ENCODE assay signal across 12 cellular contexts in genomic region chr21:41951876-41952567, GRCh38. TPM values are rescaled to one million over a fixed set of nuclear protein-coding genes. Genes with fewer than 3 reads are reported as not detected.
DNase-seq lines count a peak whose midpoint lies in the region; ATAC-seq and TF ChIP-seq lines count a peak whose summit lies in the region.
"Had no signal": no experiment of that assay in that cellular context is flagged by ENCODE, and none has a peak within 500 bp of the region (broad histone marks: within the 10 kb centered on the region; RNA-seq: fewer than 3 reads in every experiment).

No MANE protein-coding gene starts in this region.

- intact Hi-C loops in Calu3 (cut with micrococcal nuclease; ENCODE audit: unreplicated experiment): no loop called here
- intact Hi-C loops in sigmoid colon (cut with DNase I): loop anchor here (2.0 kb wide), 2 partner anchors 21 to 73 kb away; partner anchors contain the start of gene PRDM15
- intact Hi-C loops in OCI-LY7 (cut with micrococcal nuclease; ENCODE audit: unreplicated experiment): no loop called here

- no peaks in the 10 kb centered on the region for H3K27me3 Mint-ChIP-seq in Calu3 (ENCODE audit: unreplicated experiment)

- CTCF ChIA-PET in Calu3 (lab: Charles Lee) (interaction anchor here (0.9 kb wide), 1 partner anchor 168 kb away, joined by 3 read pairs; no protein-coding TSS in a partner anchor), OCI-LY7 (lab: Charles Lee; ENCODE audit: unreplicated experiment) (no interaction called here)

- H3K9me3 ChIP-seq in SJCRH30 (replicated peaks) (0 out of 2 replicates have a peak, but pooled peaks cover 3% of the 10 kb centered on the region), esophagus (ENCODE audit: control insufficient read depth in 2 of 2, insufficient read depth in 1 of 2, low read depth in 1 of 2, low read length in 1 of 2) (no peaks in the 10 kb centered on the region), sigmoid colon (no peaks in the 10 kb centered on the region), OCI-LY7 (ENCODE audit: low read length) (no peaks in the 10 kb centered on the region), Peyer's patch (no peaks in the 10 kb centered on the region)

- H3K4me2 ChIP-seq in OCI-LY7 (ENCODE audit: low read length): no peak overlapping the region

- H3K4me1 ChIP-seq in SJCRH30 (peaks cover 5% of the 10 kb centered on the region), esophagus (ENCODE audit: control insufficient read depth in 2 of 2, insufficient read depth in 2 of 2, low read length in 1 of 2) (peaks cover 13 to 28% of the 10 kb centered on the region in 2 donors), sigmoid colon (peaks cover 0 to 62% (median 45%) of the 10 kb centered on the region in 4 donors), OCI-LY7 (ENCODE audit: insufficient read depth, low read length, poor library complexity, severe bottlenecking) (peaks cover 14% of the 10 kb centered on the region), Peyer's patch (peaks cover 0 to 24% (median 6%) of the 10 kb centered on the region in 4 donors)

- H3K27me3 ChIP-seq in SJCRH30: no peaks in the 10 kb centered on the region
- no peaks in the 10 kb centered on the region for H3K27me3 ChIP-seq in esophagus (ENCODE audit: control insufficient read depth in 1 of 2, insufficient read depth in 2 of 2, low read length in 2 of 2)
- no peaks in the 10 kb centered on the region for H3K27me3 ChIP-seq in sigmoid colon
- no peaks in the 10 kb centered on the region for H3K27me3 ChIP-seq in Peyer's patch

- ATAC-seq in HG03095 (IDR thresholded peaks at IDR 0.05; ENCODE audit: unreplicated experiment) (no peak), left lobe of liver (no peak)

- BruUV-seq in Calu3 (replicated peaks; lab: Mats Ljungman, UMichigan) (TSS peak; percentile 52), OCI-LY7 (replicated peaks; lab: Mats Ljungman, UMichigan) (no TSS peak)

- DNase-seq in Calu3 (no peak), SJCRH30 (no peak), sigmoid colon (no peak), OCI-LY7 (ENCODE audit: low spot score) (no peak), Peyer's patch (no peak), left lobe of liver (ENCODE audit: low spot score) (no peak)
- DNase-seq: NCI-H2081 treated with DMSO at 0.1 percent for 48 hours, T1000 had no signal

- H3K27ac Mint-ChIP-seq in Calu3 (ENCODE audit: unreplicated experiment): no peak overlapping the region

- no peaks in the 10 kb centered on the region for H3K9me3 Mint-ChIP-seq in Calu3 (ENCODE audit: low read depth, unreplicated experiment)
- H3K9me3 Mint-ChIP-seq: central memory CD8-positive, alpha-beta T cell had no signal

- H3K9me2 ChIP-seq in OCI-LY7 (ENCODE audit: insufficient read depth, low read length): no peaks in the 10 kb centered on the region

- TF ChIP-seq CTCF in Calu3 (IDR thresholded peaks at IDR 0.05; ENCODE audit: unreplicated experiment) (no peak), sigmoid colon (IDR thresholded peaks at IDR 0.05) (no peak), OCI-LY7 (conservative IDR thresholded peaks at IDR 0.05; ENCODE audit: low read length) (no peak), Peyer's patch (IDR thresholded peaks at IDR 0.05) (no peak)

- no peak overlapping the region for H3K27ac ChIP-seq in SJCRH30
- H3K27ac ChIP-seq in esophagus (ENCODE audit: low read depth in 2 of 2, low read length in 1 of 2): peak overlapping the region in 1 of 2 donors; percentile 74
- H3K27ac ChIP-seq in sigmoid colon: peak overlapping the region in 2 of 4 donors; percentile 70 to 87
- H3K27ac ChIP-seq in OCI-LY7 (ENCODE audit: low read depth, low read length, poor library complexity, severe bottlenecking): no peak overlapping the region
- peak overlapping the region in 1 of 4 donors; percentile 60 for H3K27ac ChIP-seq in Peyer's patch
- H3K27ac ChIP-seq: HL-60 had no signal

- H3K4me3 ChIP-seq in SJCRH30 (peak overlapping the region; percentile 94; the same call in 1 of the 2 replicates), esophagus (ENCODE audit: low read depth in 1 of 2, low read length in 2 of 2) (peak overlapping the region; percentile 69 to 72), sigmoid colon (peak overlapping the region; percentile 54 to 96 (median 84)), OCI-LY7 (ENCODE audit: low read depth, low read length, poor library complexity, severe bottlenecking) (no peak overlapping the region), Peyer's patch (no peak overlapping the region)

- H3K36me3 ChIP-seq in SJCRH30: no peaks in the 10 kb centered on the region
- H3K36me3 ChIP-seq in esophagus (ENCODE audit: control insufficient read depth in 2 of 2, insufficient read depth in 2 of 2, low read length in 1 of 2): peaks cover 0 to 2% of the 10 kb centered on the region in 2 donors
- no peaks in the 10 kb centered on the region for H3K36me3 ChIP-seq in sigmoid colon
- H3K36me3 ChIP-seq in OCI-LY7 (ENCODE audit: insufficient read depth, low read length): no peaks in the 10 kb centered on the region
- H3K36me3 ChIP-seq in Peyer's patch: no peaks in the 10 kb centered on the region

- 90 to 94% methylated on average over 5 of the region's 5 CpGs for WGBS in esophagus, 2 donors
- WGBS in sigmoid colon, 2 donors: 91% methylated on average over 5 of the region's 5 CpGs

- no peaks in the 10 kb centered on the region for H4K20me1 ChIP-seq in OCI-LY7 (ENCODE audit: insufficient read depth, low read length)

- no peak for TF ChIP-seq POLR2A in sigmoid colon (IDR thresholded peaks at IDR 0.05)
- TF ChIP-seq POLR2A in Peyer's patch (IDR thresholded peaks at IDR 0.05): no peak

- H2AFZ ChIP-seq in OCI-LY7 (ENCODE audit: low read length): no peak overlapping the region

- H3K36me3 Mint-ChIP-seq in Calu3 (ENCODE audit: insufficient read depth, unreplicated experiment): peaks cover 22% of the 10 kb centered on the region

- POLR2A ChIA-PET in OCI-LY7 (lab: Charles Lee): no interaction called here

- H3K79me2 ChIP-seq in OCI-LY7 (ENCODE audit: insufficient read depth, low read depth, low read length): no peaks in the 10 kb centered on the region

- TF ChIP-seq EP300 in sigmoid colon (IDR thresholded peaks at IDR 0.05): no peak

- H3K4me1 Mint-ChIP-seq in Calu3 (ENCODE audit: low read depth, unreplicated experiment): peaks cover 21% of the 10 kb centered on the region
- H3K4me1 Mint-ChIP-seq: central memory CD8-positive, alpha-beta T cell had no signal

- H3K4me3 Mint-ChIP-seq in Calu3 (ENCODE audit: low read depth, unreplicated experiment): peak overlapping the region; percentile 71

RNA-seq across cellular contexts. Expression of gene C2CD2, which starts 1.8 kb away (rescaled TPM):
- 13.6 and 15.8 TPM in 2 replicates for total RNA-seq in Calu3 (2022)
- 14.1 and 14.5 TPM in 2 replicates for total RNA-seq in SJCRH30 (2014; rRNA removed; shearing (Covaris generic))
- 10 to 100 TPM in 1 of 2 donors, 1 to 10 TPM in 1; 7.9 to 11.0 TPM for polyA plus RNA-seq in esophagus
- total RNA-seq in sigmoid colon: 10 to 100 TPM; 19.0 to 45.1 (median 22.2) TPM
- polyA plus RNA-seq in sigmoid colon: 1 to 10 TPM; 1.8 to 8.3 (median 3.7) TPM
- 3.4 and 4.5 TPM in 2 replicates for total RNA-seq in OCI-LY7 (2014; rRNA removed; shearing (Covaris generic))
- total RNA-seq in OCI-LY7 (2022): 5.9 and 8.9 TPM in 2 replicates
- 10 to 100 TPM in 3 of 4 donors, 1 to 10 TPM in 1; 6.7 to 22.3 (median 17.3) TPM for total RNA-seq in Peyer's patch
- total RNA-seq in left lobe of liver: 10.5 TPM

RNA-seq across cellular contexts. Expression of gene ZBTB21, which starts 58.1 kb away (rescaled TPM):
- 14.5 and 17.3 TPM in 2 replicates for total RNA-seq in Calu3 (2022)
- 20.5 and 25.7 TPM in 2 replicates for total RNA-seq in SJCRH30 (2014; rRNA removed; shearing (Covaris generic))
- polyA plus RNA-seq in esophagus: 1 to 10 TPM; 1.6 to 2.7 TPM
- total RNA-seq in sigmoid colon: 10 to 100 TPM in 1 of 4 donors, 1 to 10 TPM in 3; 6.9 to 14.7 (median 7.7) TPM
- polyA plus RNA-seq in sigmoid colon: 1 to 10 TPM; 1.8 to 2.9 (median 2.8) TPM
- 10.0 and 12.4 TPM in 2 replicates for total RNA-seq in OCI-LY7 (2014; rRNA removed; shearing (Covaris generic))
- 19.6 and 22.6 TPM in 2 replicates for total RNA-seq in OCI-LY7 (2022)
- total RNA-seq in Peyer's patch: 10 to 100 TPM in 2 of 4 donors, 1 to 10 TPM in 2; 6.1 to 20.4 (median 14.1) TPM
- 4.2 TPM for total RNA-seq in left lobe of liver

Comparison
In these comparisons a context has a peak if more than half of its experiments do, and no peak if none do; other contexts are left out.
1. H3K4me3 ChIP-seq: peak in SJCRH30 (single experiment), esophagus (2 of 2) and sigmoid colon (4 of 4); none in OCI-LY7 (single experiment) and Peyer's patch (0 of 4).